10 cellular contexts compared by ENCODE assay signal in genomic region chr14:50821471-50822464, GRCh38. TPM values are rescaled to one million over a fixed set of nuclear protein-coding genes. Genes with fewer than 3 reads are reported as not detected.
A peak's percentile ranks its signal among the peaks of the same experiment; 100 is the strongest.
DNase-seq lines count a peak whose midpoint lies in the region; ATAC-seq and TF ChIP-seq lines count a peak whose summit lies in the region.
"Had no signal": no experiment of that assay in that cellular context is flagged by ENCODE, and none has a peak within 500 bp of the region (broad histone marks: within the 10 kb centered on the region; RNA-seq: fewer than 3 reads in every experiment).

No MANE protein-coding gene starts in this region.

- H3K4me3 ChIP-seq in lung: no peak overlapping the region

- intact Hi-C loops in activated T-helper 2 cell treated with anti-CD3 and anti-CD28 coated beads, Interferon-gamma antibody, Interleukin-2, Interleukin-4, amounts not matched to agents 10 μg/mL and 5 μg/mL and 100 μg/mL, durations not matched to agents 14 hours and 24 hours and 36 hours (cut with micrococcal nuclease): loop anchor here (1.0 to 5.0 kb wide), 3 partner anchors 9 to 94 kb away; no protein-coding TSS in a partner anchor

- WGBS in lung, 2 donors: 47 to 64% methylated on average over 13 of the region's 13 CpGs

- no peaks in the 10 kb centered on the region for H3K36me3 ChIP-seq in lung (ENCODE audit: control insufficient read depth in 2 of 2, insufficient read depth in 2 of 2, low read length in 2 of 2)

- no peaks in the 10 kb centered on the region for H3K27me3 Mint-ChIP-seq in activated T-helper 2 cell treated with anti-CD3 and anti-CD28 coated beads, Interferon-gamma antibody, Interleukin-2, Interleukin-4, amounts not matched to agents 10 μg/mL and 5 μg/mL and 100 μg/mL, durations not matched to agents 14 hours and 24 hours and 36 hours (ENCODE audit: low read depth)

- peaks cover 0 to 2% of the 10 kb centered on the region in 2 donors for H3K9me3 ChIP-seq in lung (ENCODE audit: control insufficient read depth in 2 of 2, insufficient read depth in 1 of 2, low read length in 1 of 2)

- no peaks in the 10 kb centered on the region for H3K9me3 Mint-ChIP-seq in activated T-helper 2 cell treated with anti-CD3 and anti-CD28 coated beads, Interferon-gamma antibody, Interleukin-2, Interleukin-4, amounts not matched to agents 10 μg/mL and 5 μg/mL and 100 μg/mL, durations not matched to agents 14 hours and 24 hours and 36 hours

- H3K4me3 Mint-ChIP-seq in activated T-helper 2 cell treated with anti-CD3 and anti-CD28 coated beads, Interferon-gamma antibody, Interleukin-2, Interleukin-4, amounts not matched to agents 10 μg/mL and 5 μg/mL and 100 μg/mL, durations not matched to agents 14 hours and 24 hours and 36 hours (ENCODE audit: low read depth): peak overlapping the region; percentile 69

- H3K4me1 ChIP-seq in lung (ENCODE audit: control insufficient read depth in 2 of 2, insufficient read depth in 2 of 2, low read length in 2 of 2): peaks cover 10 to 22% of the 10 kb centered on the region in 2 donors

- TF ChIP-seq CTCF in lung (IDR thresholded peaks at IDR 0.05; ENCODE audit: control extremely low read depth, extremely low read depth): no peak

- no peaks in the 10 kb centered on the region for H3K27me3 ChIP-seq in lung (ENCODE audit: control insufficient read depth, insufficient read depth)

- no peak for ATAC-seq in lung (ENCODE audit: insufficient read depth, low FRiP score)
- no peak for ATAC-seq in GM21528 (IDR thresholded peaks at IDR 0.05; ENCODE audit: low FRiP score, unreplicated experiment)

- peak overlapping the region; percentile 77 for H3K27ac Mint-ChIP-seq in activated T-helper 2 cell treated with anti-CD3 and anti-CD28 coated beads, Interferon-gamma antibody, Interleukin-2, Interleukin-4, amounts not matched to agents 10 μg/mL and 5 μg/mL and 100 μg/mL, durations not matched to agents 14 hours and 24 hours and 36 hours

- H3K27ac ChIP-seq in lung (ENCODE audit: low read depth in 1 of 2, low read length in 1 of 2): peak overlapping the region in 1 of 2 donors; percentile 5

- DNase-seq in GF-D8 (lab: John Stamatoyannopoulos, UW) (peak; percentile 78), MV-4-11 (lab: John Stamatoyannopoulos, UW) (peak; percentile 85), lung (ENCODE audit: low spot score) (peak; percentile 57), OCI-M2 (lab: John Stamatoyannopoulos, UW; ENCODE audit: unreplicated experiment) (no peak), hippocampal formation (lab: John Stamatoyannopoulos, UW) (no peak), NCI-H1417 (lab: John Stamatoyannopoulos, UW) (no peak)
- peak; percentile 62 for DNase-seq in activated T-helper 2 cell treated with anti-CD3 and anti-CD28 coated beads, Interferon-gamma antibody, Interleukin-2, Interleukin-4, amounts not matched to agents 10 μg/mL and 5 μg/mL and 100 μg/mL, durations not matched to agents 14 hours and 24 hours and 36 hours (ENCODE audit: low spot score)
- DNase-seq: NCI-H1694 treated with DMSO at 0.1 percent for 48 hours had no signal

- H3K36me3 Mint-ChIP-seq in activated T-helper 2 cell treated with anti-CD3 and anti-CD28 coated beads, Interferon-gamma antibody, Interleukin-2, Interleukin-4, amounts not matched to agents 10 μg/mL and 5 μg/mL and 100 μg/mL, durations not matched to agents 14 hours and 24 hours and 36 hours (ENCODE audit: low read depth): peaks cover 43% of the 10 kb centered on the region

- H3K4me1 Mint-ChIP-seq in activated T-helper 2 cell treated with anti-CD3 and anti-CD28 coated beads, Interferon-gamma antibody, Interleukin-2, Interleukin-4, amounts not matched to agents 10 μg/mL and 5 μg/mL and 100 μg/mL, durations not matched to agents 14 hours and 24 hours and 36 hours (ENCODE audit: low read depth): peaks cover 65% of the 10 kb centered on the region

RNA-seq across cellular contexts. Expression of gene NIN, which starts 9.2 kb away (rescaled TPM):
- 43.0 and 45.1 TPM in 2 replicates for total RNA-seq in activated T-helper 2 cell treated with anti-CD3 and anti-CD28 coated beads, Interferon-gamma antibody, Interleukin-2, Interleukin-4, amounts not matched to agents 10 μg/mL and 5 μg/mL and 100 μg/mL, durations not matched to agents 14 hours and 24 hours and 36 hours
- 10 to 100 TPM; 36.0 to 38.6 TPM for total RNA-seq in lung
- polyA plus RNA-seq in lung: 10 to 100 TPM in 1 of 2 donors, 1 to 10 TPM in 1; 5.2 to 12.4 TPM

RNA-seq across cellular contexts. Expression of gene ABHD12B, which starts 50.1 kb away (rescaled TPM):
- not detected in 2 replicates for total RNA-seq in activated T-helper 2 cell treated with anti-CD3 and anti-CD28 coated beads, Interferon-gamma antibody, Interleukin-2, Interleukin-4, amounts not matched to agents 10 μg/mL and 5 μg/mL and 100 μg/mL, durations not matched to agents 14 hours and 24 hours and 36 hours
- total RNA-seq in lung: under 1 TPM in 1 of 2 donors, not detected in 1; 0.95 TPM
- 1 to 10 TPM in 1 of 2 donors, under 1 TPM in 1; 0.56 to 1.0 TPM for polyA plus RNA-seq in lung
- total RNA-seq: pulmonary artery endothelial cell had no signal

Comparison
In these comparisons a context has a peak if more than half of its experiments do, and no peak if none do; other contexts are left out.
1. DNase-seq: peak in GF-D8 (single experiment), MV-4-11 (single experiment), activated T-helper 2 cell treated with anti-CD3 and anti-CD28 coated beads, Interferon-gamma antibody, Interleukin-2, Interleukin-4, amounts not matched to agents 10 μg/mL and 5 μg/mL and 100 μg/mL, durations not matched to agents 14 hours and 24 hours and 36 hours (single experiment) and lung (single experiment); none in OCI-M2 (single experiment), hippocampal formation (0 of 2) and NCI-H1417 (0 of 3).